Comparison of ENCODE assay signal across 7 cellular contexts in the genomic region with DNA sequence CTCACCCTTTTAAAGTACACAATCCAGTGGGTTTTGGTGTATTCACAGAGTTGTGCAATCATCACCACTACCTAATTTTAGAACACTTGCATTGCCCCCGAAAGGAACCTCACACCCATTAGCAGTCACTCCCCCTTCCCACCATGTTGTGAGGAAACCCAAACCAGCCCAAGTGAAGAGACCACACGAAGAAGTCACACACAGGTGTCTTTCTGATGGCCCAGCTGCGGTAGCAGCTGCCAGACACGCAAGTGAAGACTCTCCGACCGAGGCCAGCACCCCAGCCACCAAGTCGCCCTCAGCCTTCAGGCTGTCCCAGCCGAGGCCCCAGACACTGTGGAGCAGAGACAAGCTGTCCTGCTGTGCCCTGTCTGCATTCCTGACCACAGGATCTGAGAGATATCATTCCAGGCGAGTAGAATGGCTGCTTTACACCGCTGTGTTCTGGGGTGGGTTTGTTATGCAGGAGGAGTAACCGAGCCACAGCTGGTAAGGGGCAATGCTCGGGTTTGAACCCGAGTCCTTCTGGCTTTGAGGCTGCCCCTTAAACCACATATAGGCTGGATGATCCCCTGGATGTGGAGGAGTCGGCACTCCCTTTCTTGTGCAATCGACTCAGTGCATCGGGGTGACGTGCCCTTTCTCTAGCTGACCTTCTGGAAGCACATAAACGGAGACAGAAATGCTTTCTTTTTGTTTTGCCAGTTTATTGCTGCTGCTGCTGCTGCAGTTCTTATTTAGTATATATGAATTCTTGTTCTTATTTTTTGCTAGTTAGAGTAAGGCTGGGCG. TPM values are rescaled to one million over a fixed set of nuclear protein-coding genes. Genes with fewer than 3 reads are reported as not detected.
DNase-seq lines count a peak whose midpoint lies in the region; ATAC-seq and TF ChIP-seq lines count a peak whose summit lies in the region.

No MANE protein-coding gene starts in this region.

- H3K4me1 ChIP-seq in HEK293 (ENCODE audit: control insufficient read depth, insufficient read depth, low read length) (no peaks in the 10 kb centered on the region), duodenal mucosa (ENCODE audit: control insufficient read depth in 1 of 2, insufficient read depth in 2 of 2, low read length in 2 of 2) (peaks cover 37 to 39% of the 10 kb centered on the region in 2 donors)

- CTCF ChIA-PET in HEK293 (lab: Yijun Ruan, JAX): interaction anchor here (0.7 to 1.0 kb wide), 2 partner anchors 11 to 260 kb away, joined by 3 to 6 read pairs; no protein-coding TSS in a partner anchor

- H3K9me3 ChIP-seq in HEK293 (ENCODE audit: control insufficient read depth, insufficient read depth, low read depth, low read length) (no peaks in the 10 kb centered on the region), duodenal mucosa (ENCODE audit: control insufficient read depth in 1 of 2, low read length in 2 of 2) (no peaks in the 10 kb centered on the region)

- H3K4me3 ChIP-seq in HEK293 (ENCODE audit: low read depth, low read length) (no peak overlapping the region), NB4 (ENCODE audit: low read depth, low read length) (no peak overlapping the region), duodenal mucosa (ENCODE audit: low read depth in 1 of 2, low read length in 2 of 2) (peak overlapping the region; percentile 7 to 51)

- H3K27ac ChIP-seq in HEK293 (ENCODE audit: extremely low read depth, low read depth, low read length) (no peak overlapping the region), duodenal mucosa (ENCODE audit: low read depth, low read length) (peak overlapping the region; percentile 1)

- no peaks in the 10 kb centered on the region for H3K27me3 ChIP-seq in duodenal mucosa (ENCODE audit: control insufficient read depth in 1 of 2, insufficient read depth in 2 of 2, low read length in 2 of 2)

- H3K36me3 ChIP-seq in HEK293 (ENCODE audit: control insufficient read depth in 2 of 2, insufficient read depth in 1 of 2, low read length in 2 of 2) (no peaks in the 10 kb centered on the region), duodenal mucosa (ENCODE audit: control insufficient read depth in 1 of 2, insufficient read depth in 2 of 2, low read length in 2 of 2) (no peaks in the 10 kb centered on the region)

- TF ChIP-seq CTCF in HEK293 (tag by site-specific recombination; IDR thresholded peaks at IDR 0.05): no peak
- TF ChIP-seq CTCF in NB4 (IDR thresholded peaks at IDR 0.05; ENCODE audit: low read depth, low read length): no peak
- no peak for TF ChIP-seq CTCF in omental fat pad (IDR thresholded peaks at IDR 0.05)

- peak; percentile 62 for ATAC-seq in GM18861 (IDR thresholded peaks at IDR 0.05; ENCODE audit: unreplicated experiment)
- peak; percentile 75 for ATAC-seq in omental fat pad (ENCODE audit: low FRiP score)

- no peak for TF ChIP-seq POLR2A in NB4 (IDR thresholded peaks at IDR 0.05; ENCODE audit: extremely low read depth, insufficient read length)

- DNase-seq in NB4 (ENCODE audit: low read depth) (peak; percentile 91), omental fat pad (ENCODE audit: low spot score) (peak; percentile 47), DMS53 treated with DMSO at 0.1 percent for 48 hours (lab: John Stamatoyannopoulos, UW; ENCODE audit: unreplicated experiment) (no peak), NCI-H187 (lab: John Stamatoyannopoulos, UW) (no peak)

- POLR2A ChIA-PET in HEK293 (lab: Yijun Ruan, JAX): interaction anchor here (0.6 kb wide), 1 partner anchor 449 kb away, joined by 3 read pairs; no protein-coding TSS in a partner anchor

- H3K9ac ChIP-seq in duodenal mucosa (ENCODE audit: low read depth in 1 of 2, low read length in 2 of 2): peak overlapping the region; percentile 26 to 52

TF ChIP-seq in HEK293, 187 proteins besides CTCF, POLR2A, EP300 and RAD21:
- TF ChIP-seq ZNF184 (tag by site-specific recombination; IDR thresholded peaks at IDR 0.05) (no peak), ZNF23 (tag by site-specific recombination; IDR thresholded peaks at IDR 0.05; ENCODE audit: borderline replicate concordance) (no peak), ZNF211 (tag by site-specific recombination; IDR thresholded peaks at IDR 0.05; ENCODE audit: low read depth) (no peak), ZNF548 (tag by site-specific recombination; IDR thresholded peaks at IDR 0.05) (no peak), ZBTB17 (tag by site-specific recombination; IDR thresholded peaks at IDR 0.05) (peak; percentile 84; the same call in 1 of the 2 replicates), GLIS1 (tag by site-specific recombination; IDR thresholded peaks at IDR 0.05) (no peak), KLF9 (tag by site-specific recombination; IDR thresholded peaks at IDR 0.05; ENCODE audit: low read depth) (no peak), SCRT2 (tag by site-specific recombination; IDR thresholded peaks at IDR 0.05) (peak; percentile 18; the same call in 1 of the 2 replicates), KLF7 (tag by site-specific recombination; IDR thresholded peaks at IDR 0.05; ENCODE audit: borderline replicate concordance) (no peak), ZIC2 (tag by site-specific recombination; IDR thresholded peaks at IDR 0.05) (peak; percentile 78), ZNF600 (tag by site-specific recombination; IDR thresholded peaks at IDR 0.05) (peak; percentile 88), ZBTB48 (tag by site-specific recombination; IDR thresholded peaks at IDR 0.05) (0 out of 2 replicates have a peak, but pooled peaks have one; percentile 15), PRDM1 (tag by site-specific recombination; IDR thresholded peaks at IDR 0.05) (no peak)
- TF ChIP-seq, protein P1, sequence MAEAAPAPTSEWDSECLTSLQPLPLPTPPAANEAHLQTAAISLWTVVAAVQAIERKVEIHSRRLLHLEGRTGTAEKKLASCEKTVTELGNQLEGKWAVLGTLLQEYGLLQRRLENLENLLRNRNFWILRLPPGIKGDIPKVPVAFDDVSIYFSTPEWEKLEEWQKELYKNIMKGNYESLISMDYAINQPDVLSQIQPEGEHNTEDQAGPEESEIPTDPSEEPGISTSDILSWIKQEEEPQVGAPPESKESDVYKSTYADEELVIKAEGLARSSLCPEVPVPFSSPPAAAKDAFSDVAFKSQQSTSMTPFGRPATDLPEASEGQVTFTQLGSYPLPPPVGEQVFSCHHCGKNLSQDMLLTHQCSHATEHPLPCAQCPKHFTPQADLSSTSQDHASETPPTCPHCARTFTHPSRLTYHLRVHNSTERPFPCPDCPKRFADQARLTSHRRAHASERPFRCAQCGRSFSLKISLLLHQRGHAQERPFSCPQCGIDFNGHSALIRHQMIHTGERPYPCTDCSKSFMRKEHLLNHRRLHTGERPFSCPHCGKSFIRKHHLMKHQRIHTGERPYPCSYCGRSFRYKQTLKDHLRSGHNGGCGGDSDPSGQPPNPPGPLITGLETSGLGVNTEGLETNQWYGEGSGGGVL (tag by site-specific recombination; IDR thresholded peaks at IDR 0.05): no peak
- TF ChIP-seq, protein P2, sequence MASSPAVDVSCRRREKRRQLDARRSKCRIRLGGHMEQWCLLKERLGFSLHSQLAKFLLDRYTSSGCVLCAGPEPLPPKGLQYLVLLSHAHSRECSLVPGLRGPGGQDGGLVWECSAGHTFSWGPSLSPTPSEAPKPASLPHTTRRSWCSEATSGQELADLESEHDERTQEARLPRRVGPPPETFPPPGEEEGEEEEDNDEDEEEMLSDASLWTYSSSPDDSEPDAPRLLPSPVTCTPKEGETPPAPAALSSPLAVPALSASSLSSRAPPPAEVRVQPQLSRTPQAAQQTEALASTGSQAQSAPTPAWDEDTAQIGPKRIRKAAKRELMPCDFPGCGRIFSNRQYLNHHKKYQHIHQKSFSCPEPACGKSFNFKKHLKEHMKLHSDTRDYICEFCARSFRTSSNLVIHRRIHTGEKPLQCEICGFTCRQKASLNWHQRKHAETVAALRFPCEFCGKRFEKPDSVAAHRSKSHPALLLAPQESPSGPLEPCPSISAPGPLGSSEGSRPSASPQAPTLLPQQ (tag by site-specific recombination; IDR thresholded peaks at IDR 0.05): no peak
- TF ChIP-seq, protein P3, sequence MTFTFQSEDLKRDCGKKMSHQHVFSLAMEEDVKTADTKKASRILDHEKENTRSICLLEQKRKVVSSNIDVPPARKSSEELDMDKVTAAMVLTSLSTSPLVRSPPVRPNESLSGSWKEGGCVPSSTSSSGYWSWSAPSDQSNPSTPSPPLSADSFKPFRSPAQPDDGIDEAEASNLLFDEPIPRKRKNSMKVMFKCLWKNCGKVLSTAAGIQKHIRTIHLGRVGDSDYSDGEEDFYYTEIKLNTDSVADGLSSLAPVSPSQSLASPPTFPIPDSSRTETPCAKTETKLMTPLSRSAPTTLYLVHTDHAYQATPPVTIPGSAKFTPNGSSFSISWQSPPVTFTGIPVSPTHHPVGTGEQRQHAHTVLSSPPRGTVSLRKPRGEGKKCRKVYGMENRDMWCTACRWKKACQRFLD (tag by site-specific recombination; IDR thresholded peaks at IDR 0.05): no peak

RNA-seq across cellular contexts. Expression of a gene that starts 59.0 kb away (rescaled TPM):
- 100 to 1,000 TPM in 1 of 4 donors, 10 to 100 TPM in 3; 22.2 to 107 (median 42.7) TPM for total RNA-seq in omental fat pad

Comparison
In these comparisons a context has a peak if more than half of its experiments do, and no peak if none do; other contexts are left out.
1. H3K4me3 ChIP-seq: peak in duodenal mucosa (2 of 2); none in HEK293 (single experiment) and NB4 (single experiment).
2. DNase-seq: peak in NB4 (single experiment) and omental fat pad (single experiment); none in DMS53 treated with DMSO at 0.1 percent for 48 hours (single experiment) and NCI-H187 (0 of 2).